Comparison of ENCODE assay signal across 32 cellular contexts in the genomic region with DNA sequence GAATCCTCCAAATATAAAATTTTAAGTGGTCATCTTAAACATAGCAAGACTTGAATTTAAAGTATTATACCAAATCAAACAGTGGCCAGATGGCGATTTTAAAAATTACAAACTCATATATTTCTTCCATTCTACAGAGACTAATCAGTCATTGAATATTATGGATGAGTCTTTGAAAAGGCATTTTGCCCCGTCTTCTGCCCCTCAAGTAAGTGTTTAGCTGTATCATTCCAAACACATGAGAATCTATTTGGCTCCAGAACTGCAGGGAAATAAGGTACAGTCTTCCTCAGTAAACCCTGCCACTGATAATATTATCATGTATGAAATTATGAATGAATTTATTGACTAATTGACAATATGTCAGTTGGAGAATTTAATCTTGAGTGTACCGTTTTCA.
DNase-seq lines count a peak whose midpoint lies in the region; ATAC-seq and TF ChIP-seq lines count a peak whose summit lies in the region.
"Had no signal": no experiment of that assay in that cellular context is flagged by ENCODE, and none has a peak within 500 bp of the region (broad histone marks: within the 10 kb centered on the region; RNA-seq: fewer than 3 reads in every experiment).

No MANE protein-coding gene starts in this region.

- H2AFZ ChIP-seq in ACC112 (ENCODE audit: low read length, unreplicated experiment): peak overlapping the region; percentile 61

- intact Hi-C loops in sciatic nerve (cut with DNase I): no loop called here

- no peaks in the 10 kb centered on the region; the same call in 1 of the 2 replicates for H3K9me3 Mint-ChIP-seq in HFFc6
- H3K9me3 Mint-ChIP-seq: activated naive CD4-positive, alpha-beta T cell treated with anti-CD3 and anti-CD28 coated beads for 36 hours; memory B cell had no signal

- H3K27me3 ChIP-seq in ACC112 (ENCODE audit: insufficient read depth, low read length): no peaks in the 10 kb centered on the region
- H3K27me3 ChIP-seq: MG63, suprapubic skin, upper lobe of left lung had no signal

- peaks cover 74% of the 10 kb centered on the region for H3K4me1 Mint-ChIP-seq in HFFc6 (ENCODE audit: low read depth)
- H3K4me1 Mint-ChIP-seq: immature natural killer cell had no signal

- TF ChIP-seq CTCF in HFFc6 (IDR thresholded peaks at IDR 0.05): no peak

- ATAC-seq in GM21447 (IDR thresholded peaks at IDR 0.05; ENCODE audit: unreplicated experiment) (no peak), sciatic nerve (no peak)
- ATAC-seq: activated CD4-positive, CD25-positive, alpha-beta regulatory T cell treated with anti-CD3 and anti-CD28 coated beads, Interleukin-2, amount 50 U/mL, for 24 hours had no signal

- peaks cover 34% of the 10 kb centered on the region for H3K4me1 ChIP-seq in ACC112 (ENCODE audit: control insufficient read depth, insufficient read depth, low read length, unreplicated experiment)
- H3K4me1 ChIP-seq: upper lobe of left lung had no signal

- DNase-seq in HFFc6: peak; percentile 51
- peak; percentile 42 for DNase-seq in amniotic epithelial cell (ENCODE audit: low read depth)
- peak; percentile 52 for DNase-seq in fibroblast of peridontal ligament (ENCODE audit: extremely low read depth)
- no peak for DNase-seq in dermis blood vessel endothelial cell
- no peak for DNase-seq in sciatic nerve (ENCODE audit: low spot score)
- no peak for DNase-seq in kidney tubule cell (ENCODE audit: low spot score)
- DNase-seq: activated CD4-positive, alpha-beta T cell treated with anti-CD3 and anti-CD28 coated beads, Interleukin-2, amount 50 U/mL, for 48 hours; activated naive CD4-positive, alpha-beta T cell treated with anti-CD3 and anti-CD28 coated beads for 36 hours; amniotic stem cell; Calu3; DMS79; effector memory CD4-positive, alpha-beta T cell; hypothalamus; immature natural killer cell; NCI-H1105; NCI-H187 treated with DMSO at 0.1 percent for 48 hours; NCI-H2171; NCI-H524; nephron progenitor cell; NK-92 treated with Interleukin-12 subunit alpha and Interleukin-12 subunit beta, amount 100 ng/mL, for 24 hours; stimulated activated naive CD4-positive, alpha-beta T cell; T-helper 2 cell; upper lobe of left lung had no signal

- peak overlapping the region; percentile 20 for H3K4me3 Mint-ChIP-seq in HFFc6
- H3K4me3 Mint-ChIP-seq: activated naive CD4-positive, alpha-beta T cell treated with anti-CD3 and anti-CD28 coated beads for 36 hours; immature natural killer cell; memory B cell; nephron progenitor cell had no signal

- no peaks in the 10 kb centered on the region for H3K79me2 ChIP-seq in ACC112 (ENCODE audit: control insufficient read depth, insufficient read depth, low read length, unreplicated experiment)

- no peak overlapping the region for H3K4me3 ChIP-seq in ACC112 (ENCODE audit: low read depth, low read length)
- H3K4me3 ChIP-seq: MG63, suprapubic skin, upper lobe of left lung had no signal

- peaks cover 14% of the 10 kb centered on the region; the same call in 1 of the 2 replicates for H3K36me3 Mint-ChIP-seq in HFFc6 (ENCODE audit: low read depth)
- H3K36me3 Mint-ChIP-seq: immature natural killer cell, memory B cell had no signal

- no peaks in the 10 kb centered on the region; the same call in 1 of the 2 replicates for H3K27me3 Mint-ChIP-seq in HFFc6 (ENCODE audit: insufficient read depth)

- H3K27ac ChIP-seq in ACC112 (ENCODE audit: low read depth, low read length): peak overlapping the region; percentile 14; the same call in 1 of the 2 replicates
- H3K27ac ChIP-seq: 22Rv1, HL-60, KMS-11, suprapubic skin, upper lobe of left lung had no signal

- peak overlapping the region; percentile 75 for H3K27ac Mint-ChIP-seq in HFFc6
- H3K27ac Mint-ChIP-seq: activated naive CD4-positive, alpha-beta T cell treated with anti-CD3 and anti-CD28 coated beads for 36 hours; immature natural killer cell; memory B cell; nephron progenitor cell had no signal

- no peaks in the 10 kb centered on the region for H3K36me3 ChIP-seq in ACC112 (ENCODE audit: insufficient read depth, low read length)
- H3K36me3 ChIP-seq: MG63, suprapubic skin, upper lobe of left lung had no signal

Comparison
In these comparisons a context has a peak if more than half of its experiments do, and no peak if none do; other contexts are left out.
1. DNase-seq: peak in HFFc6 (single experiment), amniotic epithelial cell (single experiment) and fibroblast of peridontal ligament (single experiment); none in dermis blood vessel endothelial cell (single experiment), sciatic nerve (single experiment) and kidney tubule cell (single experiment).